Comparison of ENCODE assay signal across 22 cellular contexts in the genomic region with DNA sequence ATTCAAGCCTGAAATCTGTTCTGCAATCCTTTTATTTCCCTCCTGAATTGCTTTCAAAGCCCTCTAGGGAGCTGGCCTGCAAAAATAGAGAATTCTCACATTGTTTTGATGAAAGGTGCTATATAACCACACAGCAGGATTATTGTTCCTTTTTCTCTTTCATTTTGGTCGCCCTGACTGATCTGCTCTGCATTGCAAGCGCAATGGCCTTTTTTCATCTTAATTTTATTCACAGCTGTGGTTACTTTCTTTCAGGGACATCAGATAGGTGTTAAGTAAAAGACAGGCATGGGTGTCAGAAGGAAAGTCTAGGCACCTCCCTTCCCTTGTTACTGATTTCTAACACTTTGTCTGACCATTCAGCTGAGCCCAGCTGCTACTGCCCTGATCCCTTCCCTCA.
"Had no signal": no experiment of that assay in that cellular context is flagged by ENCODE, and none has a peak within 500 bp of the region (broad histone marks: within the 10 kb centered on the region; RNA-seq: fewer than 3 reads in every experiment).

No MANE protein-coding gene starts in this region.

- H3K27me3 ChIP-seq: breast epithelium, heart left ventricle, suprapubic skin had no signal

- H3K4me3 Mint-ChIP-seq: activated CD4-positive, alpha-beta T cell treated with anti-CD3 and anti-CD28 coated beads, Interleukin-2, amount 10 ng/mL, durations not matched to agents 7 days and 5 days; activated naive CD8-positive, alpha-beta T cell treated with anti-CD3 and anti-CD28 coated beads, Interleukin-2, amount 50 U/mL, for 24 hours; activated T-helper 1 cell treated with anti-CD3 and anti-CD28 coated beads, Interleukin-12 subunit alpha, Interleukin-12 subunit beta, Interleukin-2, Interleukin-4 antibody, amounts not matched to agents 30 ng/mL and 10 ng/mL and 1 ng/mL, durations not matched to agents 14 hours and 24 hours and 36 hours; dendritic cell treated with granulocyte-macrophage colony-stimulating factor and Interleukin-4, amounts not matched to agents 40 ng/mL and 50 ng/mL, for 4 days; effector memory CD8-positive, alpha-beta T cell; naive thymus-derived CD4-positive, alpha-beta T cell; stimulated activated naive CD8-positive, alpha-beta T cell treated with anti-CD3 and anti-CD28 coated beads, Interleukin-15, Interleukin-2, amounts not matched to agents 100 ng/mL and 50 ng/mL, for 24 hours; T-helper 2 cell treated with Interferon-gamma antibody and Interleukin-4, amounts not matched to agents 5 μg/mL and 100 μg/mL, for 36 hours had no signal

- H3K36me3 Mint-ChIP-seq: naive thymus-derived CD4-positive, alpha-beta T cell had no signal

- ATAC-seq: activated naive CD8-positive, alpha-beta T cell treated with anti-CD3 and anti-CD28 coated beads, Interleukin-2, amount 50 U/mL, for 24 hours; effector memory CD8-positive, alpha-beta T cell; heart left ventricle; left lobe of liver; mucosa of descending colon; naive thymus-derived CD4-positive, alpha-beta T cell; sciatic nerve had no signal

- H3K4me3 ChIP-seq: breast epithelium, heart left ventricle, mucosa of descending colon, suprapubic skin had no signal

- DNase-seq: activated CD4-positive, alpha-beta T cell treated with anti-CD3 and anti-CD28 coated beads, Interleukin-2, amount 10 ng/mL, durations not matched to agents 7 days and 5 days; activated CD4-positive, CD25-positive, alpha-beta regulatory T cell; activated CD8-positive, alpha-beta memory T cell treated with anti-CD3 and anti-CD28 coated beads for 24 hours; activated naive CD4-positive, alpha-beta T cell; activated naive CD8-positive, alpha-beta T cell treated with anti-CD3 and anti-CD28 coated beads, Interleukin-2, amount 50 U/mL, for 24 hours; aorta; cerebellar nuclear complex; effector memory CD8-positive, alpha-beta T cell; heart left ventricle; mucosa of descending colon; naive thymus-derived CD4-positive, alpha-beta T cell; trophoblast cell had no signal

- H3K4me1 Mint-ChIP-seq: activated naive CD8-positive, alpha-beta T cell treated with anti-CD3 and anti-CD28 coated beads, Interleukin-2, amount 50 U/mL, for 24 hours had no signal

- FAIRE-seq: frontal cortex, keratinocyte had no signal

- H3K9me3 ChIP-seq: breast epithelium, heart left ventricle, mucosa of descending colon, suprapubic skin had no signal

- H3K9me3 Mint-ChIP-seq: activated CD4-positive, alpha-beta T cell treated with anti-CD3 and anti-CD28 coated beads, Interleukin-2, amount 10 ng/mL, durations not matched to agents 7 days and 5 days; activated naive CD8-positive, alpha-beta T cell treated with anti-CD3 and anti-CD28 coated beads, Interleukin-2, amount 50 U/mL, for 24 hours; activated T-helper 1 cell treated with anti-CD3 and anti-CD28 coated beads, Interleukin-12 subunit alpha, Interleukin-12 subunit beta, Interleukin-2, Interleukin-4 antibody, amounts not matched to agents 30 ng/mL and 10 ng/mL and 1 ng/mL, durations not matched to agents 14 hours and 24 hours and 36 hours; dendritic cell treated with granulocyte-macrophage colony-stimulating factor and Interleukin-4, amounts not matched to agents 40 ng/mL and 50 ng/mL, for 4 days; stimulated activated naive CD8-positive, alpha-beta T cell treated with anti-CD3 and anti-CD28 coated beads, Interleukin-15, Interleukin-2, amounts not matched to agents 100 ng/mL and 50 ng/mL, for 24 hours; T-helper 2 cell treated with Interferon-gamma antibody and Interleukin-4, amounts not matched to agents 5 μg/mL and 100 μg/mL, for 36 hours had no signal

- H3K4me1 ChIP-seq: breast epithelium, heart left ventricle, suprapubic skin had no signal

- H3K27ac Mint-ChIP-seq: activated CD4-positive, alpha-beta T cell treated with anti-CD3 and anti-CD28 coated beads, Interleukin-2, amount 10 ng/mL, durations not matched to agents 7 days and 5 days; activated naive CD8-positive, alpha-beta T cell treated with anti-CD3 and anti-CD28 coated beads, Interleukin-2, amount 50 U/mL, for 24 hours; activated T-helper 1 cell treated with anti-CD3 and anti-CD28 coated beads, Interleukin-12 subunit alpha, Interleukin-12 subunit beta, Interleukin-2, Interleukin-4 antibody, amounts not matched to agents 30 ng/mL and 10 ng/mL and 1 ng/mL, durations not matched to agents 14 hours and 24 hours and 36 hours; dendritic cell treated with granulocyte-macrophage colony-stimulating factor and Interleukin-4, amounts not matched to agents 40 ng/mL and 50 ng/mL, for 4 days; effector memory CD8-positive, alpha-beta T cell; naive thymus-derived CD4-positive, alpha-beta T cell; stimulated activated naive CD8-positive, alpha-beta T cell treated with anti-CD3 and anti-CD28 coated beads, Interleukin-15, Interleukin-2, amounts not matched to agents 100 ng/mL and 50 ng/mL, for 24 hours; T-helper 2 cell treated with Interferon-gamma antibody and Interleukin-4, amounts not matched to agents 5 μg/mL and 100 μg/mL, for 36 hours had no signal

- H3K27me3 Mint-ChIP-seq: activated CD4-positive, alpha-beta T cell treated with anti-CD3 and anti-CD28 coated beads, Interleukin-2, amount 10 ng/mL, durations not matched to agents 7 days and 5 days; activated naive CD8-positive, alpha-beta T cell treated with anti-CD3 and anti-CD28 coated beads, Interleukin-2, amount 50 U/mL, for 24 hours; dendritic cell treated with granulocyte-macrophage colony-stimulating factor and Interleukin-4, amounts not matched to agents 40 ng/mL and 50 ng/mL, for 4 days; effector memory CD8-positive, alpha-beta T cell; naive thymus-derived CD4-positive, alpha-beta T cell; stimulated activated naive CD8-positive, alpha-beta T cell treated with anti-CD3 and anti-CD28 coated beads, Interleukin-15, Interleukin-2, amounts not matched to agents 100 ng/mL and 50 ng/mL, for 24 hours had no signal

- H3K27ac ChIP-seq: breast epithelium, heart left ventricle, suprapubic skin had no signal

- H3K36me3 ChIP-seq: breast epithelium, heart left ventricle, suprapubic skin had no signal
